In genomic region chr4:184810720-184811119, GRCh38 we compare ENCODE assay signal across 24 cellular contexts. TPM values are rescaled to one million over a fixed set of nuclear protein-coding genes. Genes with fewer than 3 reads are reported as not detected.
DNase-seq lines count a peak whose midpoint lies in the region; ATAC-seq, FAIRE-seq and TF ChIP-seq lines count a peak whose summit lies in the region.
"Had no signal": no experiment of that assay in that cellular context is flagged by ENCODE, and none has a peak within 500 bp of the region (broad histone marks: within the 10 kb centered on the region; RNA-seq: fewer than 3 reads in every experiment).

No MANE protein-coding gene starts in this region.

- H4K20me1 ChIP-seq in H1 (replicated peaks in 1 of 2; ENCODE audit: control insufficient read depth in 1 of 2, insufficient read depth in 2 of 2, low read length in 2 of 2) (no peaks in the 10 kb centered on the region), SK-N-SH (ENCODE audit: insufficient read depth) (peaks cover 8% of the 10 kb centered on the region)

- no peak overlapping the region for H3K14ac ChIP-seq in H1 (ENCODE audit: insufficient read length)

- no peak overlapping the region for H3K4ac ChIP-seq in H1 (replicated peaks; ENCODE audit: insufficient read length, low read depth, low read length)

- H2AFZ ChIP-seq in H1 (ENCODE audit: low read length): no peak overlapping the region
- H2AFZ ChIP-seq in SK-N-SH (ENCODE audit: low read depth): no peak overlapping the region

- no peaks in the 10 kb centered on the region for H3K79me1 ChIP-seq in H1 (ENCODE audit: low read depth, low read length)

- TF ChIP-seq CTCF in H1 (IDR thresholded peaks at IDR 0.05; ENCODE audit: control extremely low read depth in 1 of 3, insufficient read depth in 1 of 3, low read depth in 1 of 3, low read length in 3 of 3): no peak
- TF ChIP-seq CTCF in lower lobe of right lung (IDR thresholded peaks at IDR 0.05): no peak
- TF ChIP-seq CTCF in tibial nerve (IDR thresholded peaks at IDR 0.05): no peak
- no peak for TF ChIP-seq CTCF in SK-N-SH (IDR thresholded peaks at IDR 0.05)

- TF ChIP-seq RAD21 in H1 (IDR thresholded peaks at IDR 0.05 in 1 of 2, conservative IDR thresholded peaks at IDR 0.05 in 1 of 2; ENCODE audit: low read depth in 2 of 2, low read length in 2 of 2) (no peak), SK-N-SH (IDR thresholded peaks at IDR 0.05; ENCODE audit: low read length) (no peak)

- FAIRE-seq in H1 (lab: Jason Lieb, UNC): no peak
- FAIRE-seq: A549 had no signal

- peak overlapping the region; percentile 40; the same call in 1 of the 2 replicates for H2BK5ac ChIP-seq in H1 (ENCODE audit: low read depth, low read length)

- H2BK20ac ChIP-seq in H1 (ENCODE audit: low read length): no peak overlapping the region

- CTCF ChIA-PET in H1 (lab: Charles Lee; ENCODE audit: partially characterized antibody): interaction anchor here (0.7 to 1.3 kb wide), 3 partner anchors 8 to 795 kb away, joined by 3 to 5 read pairs (median 3); no protein-coding TSS in a partner anchor
- CTCF ChIA-PET in SK-N-SH (lab: Yijun Ruan, JAX): interaction anchor here (1.0 kb wide), 1 partner anchor 15 kb away, joined by 4 read pairs; the partner anchor contains the start of gene ACSL1

- peak overlapping the region; percentile 38; the same call in 1 of the 2 replicates for H3K18ac ChIP-seq in H1 (ENCODE audit: extremely low read depth, low read length)

- H4K8ac ChIP-seq in H1 (ENCODE audit: extremely low read depth, insufficient read depth, low read length): no peak overlapping the region

- H3K9me2 ChIP-seq in SK-N-SH: no peaks in the 10 kb centered on the region

- H3K9me3 ChIP-seq in H1 (ENCODE audit: insufficient read depth in 2 of 2, low read depth in 1 of 2, low read length in 1 of 2): no peaks in the 10 kb centered on the region
- no peaks in the 10 kb centered on the region for H3K9me3 ChIP-seq in lower lobe of right lung
- no peaks in the 10 kb centered on the region for H3K9me3 ChIP-seq in tibial nerve
- H3K9me3 ChIP-seq in SK-N-SH: no peaks in the 10 kb centered on the region
- H3K9me3 ChIP-seq: A549 had no signal

- no peak overlapping the region; the same call in 1 of the 2 replicates for H2AK5ac ChIP-seq in H1 (ENCODE audit: low read depth, low read length)

- H3K27me3 ChIP-seq in H1 (replicated peaks in 1 of 4; ENCODE audit: control insufficient read depth in 3 of 4, extremely low read depth in 1 of 4, insufficient read depth in 3 of 4, low read length in 3 of 4) (peaks cover 0 to 6% (median 3%) of the 10 kb centered on the region in 4 experiments; a peak in 3 of 7 replicates), lower lobe of right lung (ENCODE audit: low read depth) (no peaks in the 10 kb centered on the region), tibial nerve (no peaks in the 10 kb centered on the region), SK-N-SH (ENCODE audit: insufficient read depth) (no peaks in the 10 kb centered on the region)
- H3K27me3 ChIP-seq: brain microvascular endothelial cell had no signal

- ATAC-seq in Right ventricle myocardium superior (ENCODE audit: poor library complexity): peak; percentile 39
- no peak for ATAC-seq in left cardiac atrium
- ATAC-seq in lower lobe of right lung: peak; percentile 3 to 55
- ATAC-seq in GM19452 (IDR thresholded peaks at IDR 0.05; ENCODE audit: unreplicated experiment): no peak
- ATAC-seq: A549; activated CD4-positive, alpha-beta T cell treated with anti-CD3 and anti-CD28 coated beads for 36 hours; activated naive CD8-positive, alpha-beta T cell treated with anti-CD3 and anti-CD28 coated beads, Interleukin-2, amount 50 U/mL, for 24 hours; T-cell had no signal

- H3K9ac ChIP-seq in H1 (replicated peaks in 1 of 4; ENCODE audit: extremely low read depth in 1 of 4, low read depth in 3 of 4, low read length in 3 of 4): no peak overlapping the region
- H3K9ac ChIP-seq in SK-N-SH: no peak overlapping the region

- 0 out of 2 replicates have a peak overlapping the region, but pooled peaks have one; percentile 46 for H2BK12ac ChIP-seq in H1 (ENCODE audit: low read depth, low read length)

- H3K23me2 ChIP-seq in H1 (ENCODE audit: low read depth, low read length): no peaks in the 10 kb centered on the region

- no peak overlapping the region for H4K91ac ChIP-seq in H1 (replicated peaks; ENCODE audit: insufficient read length, low read length)

- TF ChIP-seq EP300 in H1 (IDR thresholded peaks at IDR 0.05; ENCODE audit: borderline replicate concordance in 1 of 2, low read depth in 2 of 2, low read length in 2 of 2) (no peak), tibial nerve (IDR thresholded peaks at IDR 0.05) (peak in 1 of 2 donors; percentile 28), SK-N-SH (IDR thresholded peaks at IDR 0.05; ENCODE audit: borderline replicate concordance in 1 of 2, low read depth in 1 of 2, low read length in 1 of 2) (no peak)

- 90% methylated on average over 10 of the region's 10 CpGs; no CpG with 5 or more reads in 1 of the 2 experiments for WGBS in H1 (ENCODE audit: extremely low coverage in 1 of 2, insufficient coverage in 1 of 2, insufficient read length in 1 of 2, insufficient replicate concordance in 2 of 2, low coverage in 1 of 2, low lambda C conversion rate in 2 of 2, missing lambda C conversion rate in 1 of 2), 2 experiments
- 69 to 74% methylated on average over 10 of the region's 10 CpGs for WGBS in tibial nerve, 2 donors
- WGBS in SK-N-SH (ENCODE audit: low lambda C conversion rate): 97% methylated on average over 10 of the region's 10 CpGs

- intact Hi-C loops in Right ventricle myocardium superior (cut with DNase I) (no loop called here), left cardiac atrium (cut with DNase I) (no loop called here), lower lobe of right lung (cut with DNase I) (no loop called here)

- H2BK15ac ChIP-seq in H1 (ENCODE audit: low read length): no peak overlapping the region; the same call in 1 of the 2 replicates

- H3K4me1 ChIP-seq in H1 (replicated peaks in 1 of 4; ENCODE audit: control insufficient read depth in 3 of 4, insufficient read depth in 4 of 4, low read length in 3 of 4) (peaks cover 3 to 16% (median 10%) of the 10 kb centered on the region in 4 experiments), lower lobe of right lung (peaks cover 84% of the 10 kb centered on the region), tibial nerve (peaks cover 0 to 93% (median 56%) of the 10 kb centered on the region in 4 donors), SK-N-SH (ENCODE audit: control insufficient read depth in 1 of 2, insufficient read depth in 2 of 2, low read depth in 1 of 2, low read length in 1 of 2) (peaks cover 18 to 42% of the 10 kb centered on the region in 2 experiments; a peak in 3 of 4 replicates)

- H4K5ac ChIP-seq in H1 (ENCODE audit: insufficient read length, low read depth, low read length): no peak overlapping the region

- no peak overlapping the region for H2BK120ac ChIP-seq in H1 (replicated peaks; ENCODE audit: low read depth, low read length)

- TF ChIP-seq POLR2A in H1 (IDR thresholded peaks at IDR 0.05; ENCODE audit: control extremely low read depth in 1 of 2, low read depth in 2 of 2, low read length in 2 of 2): no peak
- no peak for TF ChIP-seq POLR2A in tibial nerve (IDR thresholded peaks at IDR 0.05)

- H3K79me2 ChIP-seq in H1 (ENCODE audit: control insufficient read depth in 1 of 2, insufficient read depth in 2 of 2, low read length in 2 of 2) (no peaks in the 10 kb centered on the region), SK-N-SH (ENCODE audit: insufficient read depth) (no peaks in the 10 kb centered on the region; the same call in 1 of the 2 replicates)

- peaks cover 11% of the 10 kb centered on the region for H3F3A ChIP-seq in SK-N-SH (replicated peaks; ENCODE audit: insufficient read depth)

- no peak overlapping the region for H3K56ac ChIP-seq in H1 (replicated peaks; ENCODE audit: insufficient read length, low read depth, low read length)

- H3K4me3 ChIP-seq in H1 (ENCODE audit: extremely low read depth in 1 of 4, insufficient read depth in 2 of 4, low read depth in 3 of 4, low read length in 4 of 4) (no peak overlapping the region), lower lobe of right lung (no peak overlapping the region), tibial nerve (no peak overlapping the region), SK-N-SH (ENCODE audit: low read depth in 2 of 2, low read length in 1 of 2) (no peak overlapping the region)
- H3K4me3 ChIP-seq: A549, coronary artery, smooth muscle cell had no signal

- POLR2A ChIA-PET in H1 (lab: Charles Lee; ENCODE audit: partially characterized antibody) (interaction anchor here (1.1 kb wide), 1 partner anchor 332 kb away, joined by 4 read pairs; the partner anchor contains the start of gene SLC25A4), SK-N-SH (lab: Yijun Ruan, JAX) (no interaction called here)

- H3K27ac ChIP-seq in H1 (ENCODE audit: low read depth, low read length): no peak overlapping the region
- H3K27ac ChIP-seq in lower lobe of right lung: no peak overlapping the region
- peak overlapping the region in 3 of 4 donors; percentile 25 to 65 (median 40) for H3K27ac ChIP-seq in tibial nerve
- H3K27ac ChIP-seq in SK-N-SH (ENCODE audit: low read depth in 2 of 2, low read length in 1 of 2): no peak overlapping the region
- H3K27ac ChIP-seq: brain microvascular endothelial cell, coronary artery had no signal

- H3K4me2 ChIP-seq in H1 (ENCODE audit: insufficient read depth in 1 of 2, low read depth in 2 of 2, low read length in 2 of 2): no peak overlapping the region
- H3K4me2 ChIP-seq in SK-N-SH: no peak overlapping the region
- H3K4me2 ChIP-seq: A549, smooth muscle cell had no signal

- DNase-seq in Right ventricle myocardium superior: peak; percentile 61
- no peak for DNase-seq in left cardiac atrium
- no peak for DNase-seq in H1 (ENCODE audit: low read depth in 1 of 2, low spot score in 2 of 2)
- peak; percentile 77 for DNase-seq in lower lobe of right lung
- DNase-seq in tibial nerve (ENCODE audit: low spot score in 2 of 2): no peak
- no peak for DNase-seq in SK-N-SH
- no peak for DNase-seq in occipital lobe (lab: John Stamatoyannopoulos, UW)
- DNase-seq: activated CD4-positive, alpha-beta T cell treated with anti-CD3 and anti-CD28 coated beads for 36 hours; activated naive CD8-positive, alpha-beta T cell treated with anti-CD3 and anti-CD28 coated beads, Interleukin-2, amount 50 U/mL, for 24 hours; brain microvascular endothelial cell; hippocampal formation; IMR-90; mesendoderm; naive B cell; NCI-H1694 treated with DMSO at 0.1 percent for 48 hours; NCI-H2227 treated with DMSO at 0.1 percent for 48 hours; NCI-H774; SIG-M5; stimulated activated CD4-positive, alpha-beta T cell treated with anti-CD3 and anti-CD28 coated beads, Interleukin-4, amount 100 ng/mL, for 4 hours had no signal

- H3K23ac ChIP-seq in H1 (ENCODE audit: insufficient read length): no peak overlapping the region

- H3K36me3 ChIP-seq in H1 (ENCODE audit: control insufficient read depth in 2 of 4, insufficient read depth in 4 of 4, low read length in 3 of 4) (no peaks in the 10 kb centered on the region), lower lobe of right lung (no peaks in the 10 kb centered on the region), tibial nerve (no peaks in the 10 kb centered on the region), SK-N-SH (replicated peaks in 1 of 2; ENCODE audit: control insufficient read depth in 1 of 2, insufficient read depth in 2 of 2, low read length in 1 of 2) (no peaks in the 10 kb centered on the region)
- H3K36me3 ChIP-seq: brain microvascular endothelial cell had no signal

RNA-seq across cellular contexts. Expression of gene ACSL1, which starts 15.0 kb away (rescaled TPM):
- 495 TPM for total RNA-seq in Right ventricle myocardium superior
- total RNA-seq in left cardiac atrium: 100 to 1,000 TPM; 297 to 380 TPM
- 6.3 and 8.7 TPM in 2 replicates for total RNA-seq in H1 (2021; fragmentation: NEBNext Ultra II Directional; extraction: Animal tissue kit (Norgen Biotek cat#: 25700))
- polyA plus RNA-seq in H1 (2011; rRNA removed): 2.3 and 3.0 TPM in 2 replicates
- 3.6 TPM for polyA plus RNA-seq in H1 (2011; cell fraction: cytosol; rRNA removed)
- 3.4 TPM for polyA plus RNA-seq in H1 (2011; cell fraction: nucleus; rRNA removed)
- 3.4 to 5.8 TPM (median 4.4 TPM) in 4 replicates for polyA plus RNA-seq in H1 (2012, experiment 1 of 2)
- 0.39 TPM for polyA plus RNA-seq in H1 (2012, experiment 2 of 2)
- polyA plus RNA-seq in H1 (2013, experiment 1 of 2): 6.4 TPM
- 7.1 TPM for polyA plus RNA-seq in H1 (2013, experiment 2 of 2)
- polyA minus RNA-seq in H1 (2011; rRNA and poly(A)+ RNA removed): 8.1 and 8.9 TPM in 2 replicates
- 8.4 TPM for polyA minus RNA-seq in H1 (2011; cell fraction: cytosol; rRNA and poly(A)+ RNA removed)
- 3.7 TPM for polyA minus RNA-seq in H1 (2011; cell fraction: nucleus; rRNA and poly(A)+ RNA removed)
- total RNA-seq in lower lobe of right lung: 321 TPM
- total RNA-seq in tibial nerve: 100 to 1,000 TPM; 112 to 384 (median 211) TPM
- polyA plus RNA-seq in SK-N-SH (2012; rRNA removed): 7.9 and 9.0 TPM in 2 replicates
- 8.7 and 10.3 TPM in 2 replicates for polyA plus RNA-seq in SK-N-SH (2012; cell fraction: cytosol; rRNA removed)
- polyA plus RNA-seq in SK-N-SH (2012; cell fraction: nucleus; rRNA removed): 6.5 and 10.6 TPM in 2 replicates
- total RNA-seq in occipital lobe: 31.4 TPM

Comparison
In these comparisons a context has a peak if more than half of its experiments do, and no peak if none do; other contexts are left out.
1. ATAC-seq: peak in Right ventricle myocardium superior (single experiment) and lower lobe of right lung (2 of 2); none in left cardiac atrium (0 of 2) and GM19452 (single experiment).
2. DNase-seq: peak in Right ventricle myocardium superior (single experiment) and lower lobe of right lung (single experiment); none in left cardiac atrium (single experiment), H1 (0 of 2), tibial nerve (0 of 2), SK-N-SH (single experiment) and occipital lobe (single experiment).
3. H3K27ac ChIP-seq: peak in tibial nerve (3 of 4); none in H1 (single experiment), lower lobe of right lung (single experiment) and SK-N-SH (0 of 2).